1 cellular context compared by ENCODE assay signal in the genomic region with DNA sequence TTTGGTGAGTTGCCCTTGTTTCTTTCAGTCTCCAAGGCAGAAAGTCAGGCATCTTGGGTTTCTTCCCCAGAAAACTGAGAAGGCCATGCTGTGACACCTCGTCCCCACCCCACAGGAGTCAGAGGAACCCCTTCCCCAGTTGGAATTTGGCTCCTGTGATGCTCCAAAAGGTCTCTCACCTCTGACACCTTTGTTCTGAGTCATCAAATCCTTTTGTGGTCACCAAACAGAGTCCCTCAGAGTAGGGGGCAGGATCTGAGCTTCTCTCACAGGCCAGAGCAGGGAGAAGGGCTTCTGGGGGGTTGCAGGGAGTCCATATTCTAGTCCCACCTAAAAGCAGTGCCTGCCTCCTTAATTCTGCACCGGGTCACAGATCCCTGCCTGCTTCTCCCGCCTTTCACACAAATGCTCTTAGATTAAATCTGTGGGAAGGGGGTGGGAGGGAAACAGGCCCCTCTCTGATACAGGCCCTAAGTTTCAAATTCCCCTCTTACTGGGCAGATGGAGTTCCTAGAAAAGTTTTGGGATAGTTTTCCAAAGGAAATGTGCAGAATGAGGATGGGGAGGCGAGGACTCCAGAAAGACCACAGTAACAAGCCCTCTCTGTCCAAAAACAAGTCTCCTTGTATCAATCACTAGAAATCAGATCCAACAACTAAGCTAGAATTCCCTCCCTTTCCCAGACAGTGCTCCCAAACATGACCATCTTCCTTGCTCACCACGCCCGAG.
TF ChIP-seq lines count a peak whose summit lies in the region.

No MANE protein-coding gene starts in this region.

TF ChIP-seq in WTC11, 78 proteins besides CTCF, POLR2A, EP300 and RAD21:
- TF ChIP-seq AR (CRISPR knock-in tag; IDR thresholded peaks at IDR 0.05) (no peak), NFYB (CRISPR knock-in tag; conservative IDR thresholded peaks at IDR 0.05; ENCODE audit: low read depth) (no peak), TCF7 (CRISPR knock-in tag; IDR thresholded peaks at IDR 0.05; ENCODE audit: low read depth) (no peak), OVOL2 (CRISPR knock-in tag; IDR thresholded peaks at IDR 0.05; ENCODE audit: borderline replicate concordance) (no peak), ZNF281 (CRISPR knock-in tag; IDR thresholded peaks at IDR 0.05) (no peak), GTF2I (CRISPR knock-in tag; conservative IDR thresholded peaks at IDR 0.05) (no peak), ETV6 (CRISPR knock-in tag; IDR thresholded peaks at IDR 0.05) (no peak), ATF2 (CRISPR knock-in tag; IDR thresholded peaks at IDR 0.05; ENCODE audit: borderline replicate concordance, low read depth) (no peak), JUN (CRISPR knock-in tag; IDR thresholded peaks at IDR 0.05) (no peak)
- TF ChIP-seq, protein P1, sequence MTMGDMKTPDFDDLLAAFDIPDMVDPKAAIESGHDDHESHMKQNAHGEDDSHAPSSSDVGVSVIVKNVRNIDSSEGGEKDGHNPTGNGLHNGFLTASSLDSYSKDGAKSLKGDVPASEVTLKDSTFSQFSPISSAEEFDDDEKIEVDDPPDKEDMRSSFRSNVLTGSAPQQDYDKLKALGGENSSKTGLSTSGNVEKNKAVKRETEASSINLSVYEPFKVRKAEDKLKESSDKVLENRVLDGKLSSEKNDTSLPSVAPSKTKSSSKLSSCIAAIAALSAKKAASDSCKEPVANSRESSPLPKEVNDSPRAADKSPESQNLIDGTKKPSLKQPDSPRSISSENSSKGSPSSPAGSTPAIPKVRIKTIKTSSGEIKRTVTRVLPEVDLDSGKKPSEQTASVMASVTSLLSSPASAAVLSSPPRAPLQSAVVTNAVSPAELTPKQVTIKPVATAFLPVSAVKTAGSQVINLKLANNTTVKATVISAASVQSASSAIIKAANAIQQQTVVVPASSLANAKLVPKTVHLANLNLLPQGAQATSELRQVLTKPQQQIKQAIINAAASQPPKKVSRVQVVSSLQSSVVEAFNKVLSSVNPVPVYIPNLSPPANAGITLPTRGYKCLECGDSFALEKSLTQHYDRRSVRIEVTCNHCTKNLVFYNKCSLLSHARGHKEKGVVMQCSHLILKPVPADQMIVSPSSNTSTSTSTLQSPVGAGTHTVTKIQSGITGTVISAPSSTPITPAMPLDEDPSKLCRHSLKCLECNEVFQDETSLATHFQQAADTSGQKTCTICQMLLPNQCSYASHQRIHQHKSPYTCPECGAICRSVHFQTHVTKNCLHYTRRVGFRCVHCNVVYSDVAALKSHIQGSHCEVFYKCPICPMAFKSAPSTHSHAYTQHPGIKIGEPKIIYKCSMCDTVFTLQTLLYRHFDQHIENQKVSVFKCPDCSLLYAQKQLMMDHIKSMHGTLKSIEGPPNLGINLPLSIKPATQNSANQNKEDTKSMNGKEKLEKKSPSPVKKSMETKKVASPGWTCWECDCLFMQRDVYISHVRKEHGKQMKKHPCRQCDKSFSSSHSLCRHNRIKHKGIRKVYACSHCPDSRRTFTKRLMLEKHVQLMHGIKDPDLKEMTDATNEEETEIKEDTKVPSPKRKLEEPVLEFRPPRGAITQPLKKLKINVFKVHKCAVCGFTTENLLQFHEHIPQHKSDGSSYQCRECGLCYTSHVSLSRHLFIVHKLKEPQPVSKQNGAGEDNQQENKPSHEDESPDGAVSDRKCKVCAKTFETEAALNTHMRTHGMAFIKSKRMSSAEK (CRISPR knock-in tag; IDR thresholded peaks at IDR 0.05; ENCODE audit: borderline replicate concordance), result no peak
- TF ChIP-seq, protein P2, sequence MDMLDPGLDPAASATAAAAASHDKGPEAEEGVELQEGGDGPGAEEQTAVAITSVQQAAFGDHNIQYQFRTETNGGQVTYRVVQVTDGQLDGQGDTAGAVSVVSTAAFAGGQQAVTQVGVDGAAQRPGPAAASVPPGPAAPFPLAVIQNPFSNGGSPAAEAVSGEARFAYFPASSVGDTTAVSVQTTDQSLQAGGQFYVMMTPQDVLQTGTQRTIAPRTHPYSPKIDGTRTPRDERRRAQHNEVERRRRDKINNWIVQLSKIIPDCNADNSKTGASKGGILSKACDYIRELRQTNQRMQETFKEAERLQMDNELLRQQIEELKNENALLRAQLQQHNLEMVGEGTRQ (CRISPR knock-in tag; IDR thresholded peaks at IDR 0.05), result no peak
